In genomic region chr16:15947983-15948509, GRCh38 we compare ENCODE assay signal across 1 cellular context.
A peak's percentile ranks its signal among the peaks of the same experiment; 100 is the strongest.
TF ChIP-seq lines count a peak whose summit lies in the region.

No MANE protein-coding gene starts in this region.

TF ChIP-seq in K562, 482 proteins besides CTCF, POLR2A, EP300 and RAD21 (continued from another document):
- TF ChIP-seq BCOR (IDR thresholded peaks at IDR 0.05) = peak; percentile 91
- TF ChIP-seq THAP12 (CRISPR knock-in tag; IDR thresholded peaks at IDR 0.05) = no peak
- TF ChIP-seq NFXL1 (CRISPR knock-in tag; IDR thresholded peaks at IDR 0.05) = no peak
- no peak for TF ChIP-seq ZNF41 (CRISPR knock-in tag; conservative IDR thresholded peaks at IDR 0.05)
- TF ChIP-seq ZFP36 (IDR thresholded peaks at IDR 0.05; ENCODE audit: low read depth, low read length, partially characterized antibody) = no peak
- TF ChIP-seq FOXA1 (IDR thresholded peaks at IDR 0.05; ENCODE audit: borderline replicate concordance) = no peak
- 0 out of 4 replicates have a peak, but pooled peaks of 1 of the 2 experiments have one; percentile 33 for TF ChIP-seq RCOR1 (IDR thresholded peaks at IDR 0.05; ENCODE audit: borderline replicate concordance in 1 of 2, low read depth in 2 of 2, low read length in 2 of 2)
- TF ChIP-seq L3MBTL2 (IDR thresholded peaks at IDR 0.05) = no peak
- TF ChIP-seq MAX (CRISPR knock-in tag; IDR thresholded peaks at IDR 0.05) = no peak
- peak; percentile 45 for TF ChIP-seq CEBPB (tag; IDR thresholded peaks at IDR 0.05)
- TF ChIP-seq ILK (tag; IDR thresholded peaks at IDR 0.05; ENCODE audit: borderline replicate concordance, low read depth) = no peak
